Comparison of ENCODE assay signal across 1 cellular context in the genomic region with DNA sequence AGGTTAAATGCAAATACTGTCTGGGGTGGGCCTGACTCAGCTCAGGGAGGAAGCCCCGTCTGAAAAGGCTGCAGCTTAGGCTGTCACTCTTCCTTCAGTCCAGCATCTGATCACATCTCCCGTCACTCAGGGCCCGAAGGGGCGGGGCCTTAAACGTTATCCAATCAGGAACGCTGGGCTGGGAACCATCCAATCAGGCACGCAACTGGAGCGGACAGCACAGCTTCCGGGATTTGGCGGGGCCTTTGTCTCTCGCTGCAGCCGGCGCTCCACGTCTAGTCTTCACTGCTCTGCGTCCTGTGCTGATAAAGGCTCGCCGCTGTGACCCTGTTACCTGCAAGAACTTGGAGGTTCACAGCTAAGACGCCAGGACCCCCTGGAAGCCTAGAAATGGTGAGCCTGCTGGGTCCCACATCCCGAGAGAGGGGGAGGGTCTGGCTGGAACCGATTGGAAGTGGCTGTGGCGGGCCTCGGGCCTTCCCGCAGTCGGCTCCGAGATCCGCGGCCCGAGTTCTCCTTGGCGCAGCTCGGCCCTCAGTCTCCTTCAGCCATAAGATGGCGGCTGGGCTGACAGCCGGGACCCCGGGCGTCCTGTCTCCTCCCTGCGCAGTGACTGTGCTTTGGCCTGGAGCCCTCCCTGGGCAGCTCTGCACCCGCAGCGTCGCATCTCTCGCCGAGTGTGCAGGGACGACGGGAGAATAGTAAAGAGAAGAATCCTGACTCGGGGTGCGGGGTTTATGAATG.
A peak's percentile ranks its signal among the peaks of the same experiment; 100 is the strongest.
TF ChIP-seq lines count a peak whose summit lies in the region.

Gene ZNF92 (plus strand): TSS at position 248 of the 744 bp plus-strand sequence. CDS start 143 bp downstream, at position 391.

TF ChIP-seq in K562, 482 proteins besides CTCF, POLR2A, EP300 and RAD21 (continued from another document and continues in another):
- TF ChIP-seq, protein P1, sequence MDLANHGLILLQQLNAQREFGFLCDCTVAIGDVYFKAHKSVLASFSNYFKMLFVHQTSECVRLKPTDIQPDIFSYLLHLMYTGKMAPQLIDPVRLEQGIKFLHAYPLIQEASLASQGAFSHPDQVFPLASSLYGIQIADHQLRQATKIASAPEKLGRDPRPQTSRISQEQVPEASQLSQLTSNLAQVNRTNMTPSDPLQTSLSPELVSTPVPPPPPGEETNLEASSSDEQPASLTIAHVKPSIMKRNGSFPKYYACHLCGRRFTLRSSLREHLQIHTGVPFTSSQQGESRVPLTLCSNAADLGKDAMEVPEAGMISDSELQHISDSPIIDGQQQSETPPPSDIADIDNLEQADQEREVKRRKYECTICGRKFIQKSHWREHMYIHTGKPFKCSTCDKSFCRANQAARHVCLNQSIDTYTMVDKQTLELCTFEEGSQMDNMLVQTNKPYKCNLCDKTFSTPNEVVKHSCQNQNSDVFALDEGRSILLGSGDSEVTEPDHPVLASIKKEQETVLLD (IDR thresholded peaks at IDR 0.05), result peak; percentile 31; the same call in 1 of the 2 replicates
- TF ChIP-seq MTA1 (IDR thresholded peaks at IDR 0.05; ENCODE audit: borderline replicate concordance) (0 out of 2 replicates have a peak, but pooled peaks have one; percentile 16), MITF (IDR thresholded peaks at IDR 0.05) (no peak), ATF7 (IDR thresholded peaks at IDR 0.05) (peak; percentile 67), EHMT2 (IDR thresholded peaks at IDR 0.05) (no peak), SRSF9 (IDR thresholded peaks at IDR 0.05; ENCODE audit: borderline replicate concordance, low read depth, low read length) (no peak), ZEB2 (IDR thresholded peaks at IDR 0.05) (no peak), MYBL2 (IDR thresholded peaks at IDR 0.05; ENCODE audit: low read depth) (no peak), MYBL2 (CRISPR knock-in tag; IDR thresholded peaks at IDR 0.05; ENCODE audit: borderline replicate concordance) (no peak), FOXM1 (IDR thresholded peaks at IDR 0.05; ENCODE audit: low read depth) (no peak; the same call in 1 of the 2 replicates), FOXM1 (CRISPR knock-in tag; IDR thresholded peaks at IDR 0.05; ENCODE audit: low read depth) (no peak), SMARCE1 (IDR thresholded peaks at IDR 0.05) (no peak), RBM14 (IDR thresholded peaks at IDR 0.05; ENCODE audit: borderline replicate concordance, insufficient read depth, low read depth, low read length) (no peak), EGR1 (conservative IDR thresholded peaks at IDR 0.05) (no peak), PCBP2 (IDR thresholded peaks at IDR 0.05; ENCODE audit: low read depth, low read length, poor library complexity, severe bottlenecking) (no peak), ZFP1 (CRISPR knock-in tag; IDR thresholded peaks at IDR 0.05) (no peak), CUX1 (CRISPR knock-in tag; IDR thresholded peaks at IDR 0.05) (no peak), SMC3 (conservative IDR thresholded peaks at IDR 0.05; ENCODE audit: insufficient read depth, low read depth, low read length) (no peak), POLR3G (IDR thresholded peaks at IDR 0.05; ENCODE audit: extremely low read depth, insufficient read length, insufficient replicate concordance) (no peak), NFIC (IDR thresholded peaks at IDR 0.05) (peak; percentile 57; the same call in 1 of the 2 replicates), ZFX (CRISPR knock-in tag; IDR thresholded peaks at IDR 0.05) (peak; percentile 99), ZNF280A (IDR thresholded peaks at IDR 0.05; ENCODE audit: low read depth, partially characterized antibody) (no peak), CREBBP (IDR thresholded peaks at IDR 0.05; ENCODE audit: low read depth, low read length) (no peak), NR1H2 (CRISPR knock-in tag; IDR thresholded peaks at IDR 0.05) (0 out of 2 replicates have a peak, but pooled peaks have one; percentile 72), NFIX (CRISPR knock-in tag; IDR thresholded peaks at IDR 0.05; ENCODE audit: low read depth) (no peak), TBP (optimal IDR thresholded peaks at IDR 0.05; ENCODE audit: low read depth, low read length) (peak; percentile 96), ZNF431 (CRISPR knock-in tag; IDR thresholded peaks at IDR 0.05) (peak; percentile 28; the same call in 1 of the 2 replicates), JUN (IDR thresholded peaks at IDR 0.05; ENCODE audit: borderline replicate concordance, low read depth, low read length) (no peak), JUN (CRISPR knock-in tag; IDR thresholded peaks at IDR 0.05; ENCODE audit: borderline replicate concordance) (no peak), POLR2B (IDR thresholded peaks at IDR 0.05; ENCODE audit: low read depth, partially characterized antibody) (peak; percentile 96), HDAC6 (IDR thresholded peaks at IDR 0.05; ENCODE audit: low read depth, low read length) (no peak), HDAC2 (IDR thresholded peaks at IDR 0.05) (peak; percentile 54; the same call in 1 of the 2 replicates), ZNF3 (CRISPR knock-in tag; IDR thresholded peaks at IDR 0.05) (no peak), SFPQ (IDR thresholded peaks at IDR 0.05; ENCODE audit: low read depth, low read length) (no peak), BDP1 (IDR thresholded peaks at IDR 0.05; ENCODE audit: insufficient read depth, insufficient read length) (no peak), SMARCA4 (IDR thresholded peaks at IDR 0.05) (no peak), JUNB (CRISPR knock-in tag; conservative IDR thresholded peaks at IDR 0.05) (no peak)
- TF ChIP-seq, protein P2, sequence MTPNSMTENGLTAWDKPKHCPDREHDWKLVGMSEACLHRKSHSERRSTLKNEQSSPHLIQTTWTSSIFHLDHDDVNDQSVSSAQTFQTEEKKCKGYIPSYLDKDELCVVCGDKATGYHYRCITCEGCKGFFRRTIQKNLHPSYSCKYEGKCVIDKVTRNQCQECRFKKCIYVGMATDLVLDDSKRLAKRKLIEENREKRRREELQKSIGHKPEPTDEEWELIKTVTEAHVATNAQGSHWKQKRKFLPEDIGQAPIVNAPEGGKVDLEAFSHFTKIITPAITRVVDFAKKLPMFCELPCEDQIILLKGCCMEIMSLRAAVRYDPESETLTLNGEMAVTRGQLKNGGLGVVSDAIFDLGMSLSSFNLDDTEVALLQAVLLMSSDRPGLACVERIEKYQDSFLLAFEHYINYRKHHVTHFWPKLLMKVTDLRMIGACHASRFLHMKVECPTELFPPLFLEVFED (CRISPR knock-in tag; conservative IDR thresholded peaks at IDR 0.05), result no peak
- TF ChIP-seq, protein P3, sequence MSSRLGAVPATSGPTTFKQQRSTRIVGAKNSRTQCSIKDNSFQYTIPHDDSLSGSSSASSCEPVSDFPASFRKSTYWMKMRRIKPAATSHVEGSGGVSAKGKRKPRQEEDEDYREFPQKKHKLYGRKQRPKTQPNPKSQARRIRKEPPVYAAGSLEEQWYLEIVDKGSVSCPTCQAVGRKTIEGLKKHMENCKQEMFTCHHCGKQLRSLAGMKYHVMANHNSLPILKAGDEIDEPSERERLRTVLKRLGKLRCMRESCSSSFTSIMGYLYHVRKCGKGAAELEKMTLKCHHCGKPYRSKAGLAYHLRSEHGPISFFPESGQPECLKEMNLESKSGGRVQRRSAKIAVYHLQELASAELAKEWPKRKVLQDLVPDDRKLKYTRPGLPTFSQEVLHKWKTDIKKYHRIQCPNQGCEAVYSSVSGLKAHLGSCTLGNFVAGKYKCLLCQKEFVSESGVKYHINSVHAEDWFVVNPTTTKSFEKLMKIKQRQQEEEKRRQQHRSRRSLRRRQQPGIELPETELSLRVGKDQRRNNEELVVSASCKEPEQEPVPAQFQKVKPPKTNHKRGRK (tag; IDR thresholded peaks at IDR 0.05), result no peak
- TF ChIP-seq, protein P4, sequence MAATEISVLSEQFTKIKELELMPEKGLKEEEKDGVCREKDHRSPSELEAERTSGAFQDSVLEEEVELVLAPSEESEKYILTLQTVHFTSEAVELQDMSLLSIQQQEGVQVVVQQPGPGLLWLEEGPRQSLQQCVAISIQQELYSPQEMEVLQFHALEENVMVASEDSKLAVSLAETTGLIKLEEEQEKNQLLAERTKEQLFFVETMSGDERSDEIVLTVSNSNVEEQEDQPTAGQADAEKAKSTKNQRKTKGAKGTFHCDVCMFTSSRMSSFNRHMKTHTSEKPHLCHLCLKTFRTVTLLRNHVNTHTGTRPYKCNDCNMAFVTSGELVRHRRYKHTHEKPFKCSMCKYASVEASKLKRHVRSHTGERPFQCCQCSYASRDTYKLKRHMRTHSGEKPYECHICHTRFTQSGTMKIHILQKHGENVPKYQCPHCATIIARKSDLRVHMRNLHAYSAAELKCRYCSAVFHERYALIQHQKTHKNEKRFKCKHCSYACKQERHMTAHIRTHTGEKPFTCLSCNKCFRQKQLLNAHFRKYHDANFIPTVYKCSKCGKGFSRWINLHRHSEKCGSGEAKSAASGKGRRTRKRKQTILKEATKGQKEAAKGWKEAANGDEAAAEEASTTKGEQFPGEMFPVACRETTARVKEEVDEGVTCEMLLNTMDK (IDR thresholded peaks at IDR 0.05; ENCODE audit: borderline replicate concordance, insufficient read depth, low read depth, low read length, poor library complexity, severe bottlenecking), result no peak
- TF ChIP-seq, protein P5, sequence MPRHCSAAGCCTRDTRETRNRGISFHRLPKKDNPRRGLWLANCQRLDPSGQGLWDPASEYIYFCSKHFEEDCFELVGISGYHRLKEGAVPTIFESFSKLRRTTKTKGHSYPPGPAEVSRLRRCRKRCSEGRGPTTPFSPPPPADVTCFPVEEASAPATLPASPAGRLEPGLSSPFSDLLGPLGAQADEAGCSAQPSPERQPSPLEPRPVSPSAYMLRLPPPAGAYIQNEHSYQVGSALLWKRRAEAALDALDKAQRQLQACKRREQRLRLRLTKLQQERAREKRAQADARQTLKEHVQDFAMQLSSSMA (CRISPR knock-in tag; IDR thresholded peaks at IDR 0.05), result no peak
